8 cellular contexts compared by ENCODE assay signal in genomic region chr19:10193666-10194499, GRCh38. TPM values are rescaled to one million over a fixed set of nuclear protein-coding genes. Genes with fewer than 3 reads are reported as not detected.
DNase-seq lines count a peak whose midpoint lies in the region; ATAC-seq and TF ChIP-seq lines count a peak whose summit lies in the region.

No MANE protein-coding gene starts in this region.

- peaks cover 31% of the 10 kb centered on the region for H3K36me3 Mint-ChIP-seq in activated naive CD4-positive, alpha-beta T cell treated with anti-CD3 and anti-CD28 coated beads for 36 hours (ENCODE audit: low read depth)

- in situ Hi-C loops in GM23248 (cut with MboI) = no loop called here

- H3K4me1 ChIP-seq in GM23248 (ENCODE audit: insufficient read depth) = peaks cover 25% of the 10 kb centered on the region
- H3K4me1 ChIP-seq in heart left ventricle = peaks cover 0 to 45% (median 20%) of the 10 kb centered on the region in 12 donors
- H3K4me1 ChIP-seq in rectal smooth muscle tissue (ENCODE audit: control insufficient read depth, insufficient read depth, low read length) = peaks cover 4% of the 10 kb centered on the region

- H3K9ac ChIP-seq in GM23248 (peak overlapping the region; percentile 85), rectal smooth muscle tissue (ENCODE audit: low read length) (peak overlapping the region; percentile 40)

- H3K4me1 Mint-ChIP-seq in activated naive CD4-positive, alpha-beta T cell treated with anti-CD3 and anti-CD28 coated beads for 36 hours (ENCODE audit: low read depth) = peaks cover 47% of the 10 kb centered on the region

- peaks cover 38% of the 10 kb centered on the region for H3F3A ChIP-seq in GM23248 (ENCODE audit: insufficient read depth)

- peak overlapping the region; percentile 92 for H2AFZ ChIP-seq in GM23248

- H3K27ac ChIP-seq in GM23248 (peak overlapping the region; percentile 75), heart left ventricle (peak overlapping the region in 11 of 12 donors; percentile 71 to 92 (median 87)), rectal smooth muscle tissue (ENCODE audit: low read depth, low read length) (peak overlapping the region; percentile 84)

- H3K36me3 ChIP-seq in GM06990 (ENCODE audit: control insufficient read depth, insufficient read depth, low read length) (peaks cover 5% of the 10 kb centered on the region), GM23248 (ENCODE audit: low read depth) (no peaks in the 10 kb centered on the region), heart left ventricle (peaks cover 0 to 28% (median 0%) of the 10 kb centered on the region in 9 donors), rectal smooth muscle tissue (ENCODE audit: control insufficient read depth, insufficient read depth, low read length) (no peaks in the 10 kb centered on the region)

- WGBS in GM23248 (ENCODE audit: low coverage in 1 of 2, low lambda C conversion rate in 2 of 2, missing lambda C conversion rate in 2 of 2), 2 experiments = 1 to 2% methylated on average over 28 to 32 of the region's 32 CpGs
- WGBS in heart left ventricle, 4 donors = 2 to 5% (median 4%) methylated on average over 22 to 32 of the region's 32 CpGs

- H3K27ac Mint-ChIP-seq in activated naive CD4-positive, alpha-beta T cell treated with anti-CD3 and anti-CD28 coated beads for 36 hours = peak overlapping the region; percentile 98

- TF ChIP-seq CTCF in GM06990 (IDR thresholded peaks at IDR 0.05; ENCODE audit: insufficient read depth, low read length, poor library complexity, severe bottlenecking) (no peak), heart left ventricle (IDR thresholded peaks at IDR 0.05) (no peak)

- H3K27me3 ChIP-seq in GM06990 (replicated peaks; ENCODE audit: control insufficient read depth, insufficient read depth, low read length) = no peaks in the 10 kb centered on the region
- no peaks in the 10 kb centered on the region for H3K27me3 ChIP-seq in GM23248 (replicated peaks; ENCODE audit: insufficient read depth)
- no peaks in the 10 kb centered on the region for H3K27me3 ChIP-seq in heart left ventricle
- no peaks in the 10 kb centered on the region for H3K27me3 ChIP-seq in rectal smooth muscle tissue (ENCODE audit: control insufficient read depth, insufficient read depth, low read length)

- TF ChIP-seq POLR2A in heart left ventricle (IDR thresholded peaks at IDR 0.05) = no peak

- peak in 3 of 4 donors; percentile 1 to 32 (median 11) for ATAC-seq in heart left ventricle

- DNase-seq in GM06990 (ENCODE audit: extremely low read depth, insufficient read length) (no peak), GM23248 (peak; percentile 88), LoVo (ENCODE audit: low spot score) (peak; percentile 9), heart left ventricle (peak in 1 of 5 donors; percentile 59), GDM1 (lab: John Stamatoyannopoulos, UW) (no peak), NCI-H524 treated with DMSO at 0.1 percent for 48 hours (lab: John Stamatoyannopoulos, UW) (no peak)
- peak; percentile 43 for DNase-seq in activated naive CD4-positive, alpha-beta T cell treated with anti-CD3 and anti-CD28 coated beads for 36 hours

- H3K4me2 ChIP-seq in GM23248 (ENCODE audit: unreplicated experiment) = peak overlapping the region; percentile 83

- H3K9me3 Mint-ChIP-seq in activated naive CD4-positive, alpha-beta T cell treated with anti-CD3 and anti-CD28 coated beads for 36 hours = no peaks in the 10 kb centered on the region

- H3K9me2 ChIP-seq in GM23248 (ENCODE audit: insufficient read depth) = no peaks in the 10 kb centered on the region

- H3K27me3 Mint-ChIP-seq in activated naive CD4-positive, alpha-beta T cell treated with anti-CD3 and anti-CD28 coated beads for 36 hours (ENCODE audit: low read depth) = no peaks in the 10 kb centered on the region

- H3K4me3 ChIP-seq in GM06990 (replicated peaks; ENCODE audit: low read depth, low read length) (peak overlapping the region; percentile 97), GM23248 (peak overlapping the region; percentile 94), heart left ventricle (peak overlapping the region; percentile 46 to 94 (median 76)), rectal smooth muscle tissue (ENCODE audit: low read length) (peak overlapping the region; percentile 86)

- peaks cover 55% of the 10 kb centered on the region for H3K79me2 ChIP-seq in GM23248 (ENCODE audit: insufficient read depth)

- H4K20me1 ChIP-seq in GM23248 (ENCODE audit: insufficient read depth) = no peaks in the 10 kb centered on the region

- H3K4me3 Mint-ChIP-seq in activated naive CD4-positive, alpha-beta T cell treated with anti-CD3 and anti-CD28 coated beads for 36 hours = peak overlapping the region; percentile 99

- H3K9me3 ChIP-seq in GM23248 (ENCODE audit: low read depth) = no peaks in the 10 kb centered on the region
- H3K9me3 ChIP-seq in heart left ventricle = no peaks in the 10 kb centered on the region

- intact Hi-C loops in activated naive CD4-positive, alpha-beta T cell treated with anti-CD3 and anti-CD28 coated beads for 36 hours (cut with micrococcal nuclease) = loop anchor here (1.0 to 10.0 kb wide), 5 partner anchors 37 to 191 kb away; partner anchors contain the start of genes ICAM3, PPAN, RAVER1 and S1PR2
- intact Hi-C loops in heart left ventricle (cut with DNase I) = loop anchor here in 7 of 10 donors (2.0 to 10.0 kb wide), 6 partner anchors 33 to 58 kb away; partner anchors contain the start of genes MRPL4 (in 1 of the 7) and S1PR2 (in 1 of the 7)

- CTCF ChIA-PET in activated naive CD4-positive, alpha-beta T cell treated with anti-CD3 and anti-CD28 coated beads for 36 hours (lab: Charles Lee) = interaction anchor here (0.6 to 3.4 kb wide), 3 partner anchors 56 to 196 kb away, joined by 3 to 11 read pairs (median 5); no protein-coding TSS in a partner anchor

RNA-seq across cellular contexts. Expression of gene DNMT1, which starts 0.9 kb away (rescaled TPM):
- total RNA-seq in GM23248 (2014; rRNA removed; shearing (Covaris generic)) = 32.5 and 57.5 TPM in 2 replicates
- polyA plus RNA-seq in GM23248 (2016; fragmentation: Nextera tagmentation; extraction: Ambion mirVana) (91.8 and 101 TPM in 2 replicates), heart left ventricle (10 to 100 TPM; 17.3 to 23.5 TPM)
- 100 to 1,000 TPM; 365 to 371 TPM for total RNA-seq in activated naive CD4-positive, alpha-beta T cell treated with anti-CD3 and anti-CD28 coated beads for 36 hours
- 10 to 100 TPM; 16.1 to 61.6 (median 25.8) TPM for total RNA-seq in heart left ventricle

RNA-seq across cellular contexts. Expression of gene S1PR2, which starts 37.2 kb away (rescaled TPM):
- 20.3 and 24.9 TPM in 2 replicates for total RNA-seq in GM23248 (2014; rRNA removed; shearing (Covaris generic))
- polyA plus RNA-seq in GM23248 (2016; fragmentation: Nextera tagmentation; extraction: Ambion mirVana) (35.1 and 35.4 TPM in 2 replicates), heart left ventricle (1 to 10 TPM; 1.0 to 4.3 TPM)
- total RNA-seq in activated naive CD4-positive, alpha-beta T cell treated with anti-CD3 and anti-CD28 coated beads for 36 hours = 1 to 10 TPM; 3.4 TPM
- 10 to 100 TPM in 1 of 9 donors, 1 to 10 TPM in 8; 1.7 to 14.2 (median 4.4) TPM for total RNA-seq in heart left ventricle

RNA-seq across cellular contexts. Expression of gene MRPL4, which starts 58.1 kb away (rescaled TPM):
- 101 and 103 TPM in 2 replicates for total RNA-seq in GM23248 (2014; rRNA removed; shearing (Covaris generic))
- polyA plus RNA-seq in GM23248 (2016; fragmentation: Nextera tagmentation; extraction: Ambion mirVana) (71.6 and 73.9 TPM in 2 replicates), heart left ventricle (100 to 1,000 TPM in 1 of 2 donors, 10 to 100 TPM in 1; 37.7 to 123 TPM)
- 100 to 1,000 TPM; 115 to 116 TPM for total RNA-seq in activated naive CD4-positive, alpha-beta T cell treated with anti-CD3 and anti-CD28 coated beads for 36 hours
- total RNA-seq in heart left ventricle = 100 to 1,000 TPM in 2 of 9 donors, 10 to 100 TPM in 7; 53.7 to 110 (median 68.2) TPM

Comparison
In these comparisons a context has a peak if more than half of its experiments do, and no peak if none do; other contexts are left out.
1. DNase-seq: peak in GM23248 (single experiment), LoVo (single experiment) and activated naive CD4-positive, alpha-beta T cell treated with anti-CD3 and anti-CD28 coated beads for 36 hours (single experiment); none in GM06990 (single experiment), GDM1 (single experiment) and NCI-H524 treated with DMSO at 0.1 percent for 48 hours (single experiment).
2. Peak in every context shown above with its lines, with median percentiles within 50 percentile points of each other: H3K4me3 ChIP-seq and H3K27ac ChIP-seq.